ENCODE assay signal across 7 cellular contexts in the genomic region with DNA sequence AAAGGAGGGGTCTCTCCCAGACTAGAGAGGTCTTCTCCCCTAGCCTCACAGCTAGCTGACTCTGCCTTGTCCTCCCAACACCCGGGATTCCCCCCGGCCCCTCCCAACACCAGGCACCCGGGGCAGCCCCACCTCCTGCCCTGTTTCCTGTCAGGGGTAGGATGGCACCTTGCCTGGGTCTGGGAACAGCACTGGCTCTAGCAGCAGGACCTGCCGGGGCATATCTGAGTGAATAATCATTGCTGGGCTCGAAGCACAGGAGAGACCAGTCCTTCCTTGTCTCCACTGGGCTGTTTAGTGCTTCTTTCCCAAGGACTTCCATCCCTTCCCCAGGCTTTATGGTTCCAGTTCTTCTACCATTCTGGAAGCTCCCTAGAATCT. TPM values are rescaled to one million over a fixed set of nuclear protein-coding genes. Genes with fewer than 3 reads are reported as not detected.
DNase-seq lines count a peak whose midpoint lies in the region; ATAC-seq and TF ChIP-seq lines count a peak whose summit lies in the region.
"Had no signal": no experiment of that assay in that cellular context is flagged by ENCODE, and none has a peak within 500 bp of the region (broad histone marks: within the 10 kb centered on the region; RNA-seq: fewer than 3 reads in every experiment).

No MANE protein-coding gene starts in this region.

- H3K4me3 ChIP-seq in iPS-18a (ENCODE audit: low read length), result no peak overlapping the region
- no peak overlapping the region for H3K4me3 ChIP-seq in transverse colon

- peaks cover 19% of the 10 kb centered on the region for H3K4me1 Mint-ChIP-seq in stimulated activated naive CD8-positive, alpha-beta T cell treated with anti-CD3 and anti-CD28 coated beads, Interleukin-15, amount 100 ng/mL, for 72 hours

- intact Hi-C loops in transverse colon (cut with DNase I; ENCODE audit: low total_unique reads), result no loop called here

- H3K27ac ChIP-seq in angular gyrus (ENCODE audit: low read depth, low read length) (peak overlapping the region; percentile 93), iPS-18a (ENCODE audit: low read length) (no peak overlapping the region), transverse colon (peak overlapping the region; percentile 10 to 59 (median 56))

- WGBS in transverse colon (ENCODE audit: low coverage in 1 of 2), 2 donors, result 0 to 31% methylated on average over 3 to 5 of the region's 5 CpGs

- TF ChIP-seq CTCF in transverse colon (IDR thresholded peaks at IDR 0.05), result no peak

- H3K4me1 ChIP-seq in iPS-18a (ENCODE audit: control insufficient read depth, low read depth, low read length) (peaks cover 38% of the 10 kb centered on the region), transverse colon (peaks cover 0 to 24% (median 12%) of the 10 kb centered on the region in 4 donors)

- H3K9ac ChIP-seq in iPS-18a (ENCODE audit: low read length), result peak overlapping the region; percentile 20

- no peaks in the 10 kb centered on the region for H3K27me3 ChIP-seq in iPS-18a (ENCODE audit: control insufficient read depth, insufficient read depth, low read length)
- H3K27me3 ChIP-seq in transverse colon, result no peaks in the 10 kb centered on the region

- H3K9me3 Mint-ChIP-seq in stimulated activated naive CD8-positive, alpha-beta T cell treated with anti-CD3 and anti-CD28 coated beads, Interleukin-15, amount 100 ng/mL, for 72 hours, result no peaks in the 10 kb centered on the region
- H3K9me3 Mint-ChIP-seq: naive B cell had no signal

- peak overlapping the region in 1 of 2 donors; percentile 7 for H3K27ac Mint-ChIP-seq in stimulated activated naive CD8-positive, alpha-beta T cell treated with anti-CD3 and anti-CD28 coated beads, Interleukin-15, amount 100 ng/mL, for 72 hours

- no peak overlapping the region for H3K4me3 Mint-ChIP-seq in stimulated activated naive CD8-positive, alpha-beta T cell treated with anti-CD3 and anti-CD28 coated beads, Interleukin-15, amount 100 ng/mL, for 72 hours
- H3K4me3 Mint-ChIP-seq: naive B cell had no signal

- no peaks in the 10 kb centered on the region for H3K36me3 ChIP-seq in iPS-18a (ENCODE audit: control insufficient read depth, low read depth, low read length)
- no peaks in the 10 kb centered on the region for H3K36me3 ChIP-seq in transverse colon

- no peak for TF ChIP-seq POLR2A in transverse colon (IDR thresholded peaks at IDR 0.05)

- in situ Hi-C loops in transverse colon (cut with MboI; ENCODE audit: low pct_ligation_motif_present in 1 of 4, low pct_unique_long_range_greater_than_20kb in 1 of 4, low sequenced_read_pairs in 3 of 4), result no loop called here

- no peak for ATAC-seq in GM21723 (IDR thresholded peaks at IDR 0.05; ENCODE audit: unreplicated experiment)
- ATAC-seq in stimulated activated naive CD8-positive, alpha-beta T cell treated with anti-CD3 and anti-CD28 coated beads, Interleukin-15, amount 100 ng/mL, for 72 hours, result no peak

- no peaks in the 10 kb centered on the region for H3K27me3 Mint-ChIP-seq in stimulated activated naive CD8-positive, alpha-beta T cell treated with anti-CD3 and anti-CD28 coated beads, Interleukin-15, amount 100 ng/mL, for 72 hours
- H3K27me3 Mint-ChIP-seq: naive B cell had no signal

- TF ChIP-seq EP300 in transverse colon (IDR thresholded peaks at IDR 0.05; ENCODE audit: low read depth), result no peak

- DNase-seq in transverse colon, result peak; percentile 40
- no peak for DNase-seq in MV-4-11 (lab: John Stamatoyannopoulos, UW)
- no peak for DNase-seq in stimulated activated naive CD8-positive, alpha-beta T cell treated with anti-CD3 and anti-CD28 coated beads, Interleukin-15, amount 100 ng/mL, for 72 hours
- DNase-seq: naive B cell had no signal

- H3K9me3 ChIP-seq in iPS-18a (ENCODE audit: control insufficient read depth, low read depth, low read length), result no peaks in the 10 kb centered on the region
- H3K9me3 ChIP-seq in transverse colon, result no peaks in the 10 kb centered on the region

RNA-seq across cellular contexts. Expression of gene MINK1, which starts 25.7 kb away (rescaled TPM):
- total RNA-seq in transverse colon, result 100 to 1,000 TPM; 128 to 406 (median 181) TPM

RNA-seq across cellular contexts. Expression of gene C17orf107, which starts 40.5 kb away (rescaled TPM):
- total RNA-seq in transverse colon, result 1 to 10 TPM in 3 of 4 donors, not detected in 1; 1.8 to 3.2 (median 2.1) TPM

RNA-seq across cellular contexts. Expression of gene CHRNE, which starts 44.0 kb away (rescaled TPM):
- total RNA-seq in transverse colon, result under 1 TPM in 1 of 4 donors, not detected in 3; 0.32 TPM

RNA-seq across cellular contexts. Expression of gene PLD2, which starts 51.9 kb away (rescaled TPM):
- 10 to 100 TPM; 13.9 to 81.9 (median 18.9) TPM for total RNA-seq in transverse colon
